8 cellular contexts compared by ENCODE assay signal in the genomic region with DNA sequence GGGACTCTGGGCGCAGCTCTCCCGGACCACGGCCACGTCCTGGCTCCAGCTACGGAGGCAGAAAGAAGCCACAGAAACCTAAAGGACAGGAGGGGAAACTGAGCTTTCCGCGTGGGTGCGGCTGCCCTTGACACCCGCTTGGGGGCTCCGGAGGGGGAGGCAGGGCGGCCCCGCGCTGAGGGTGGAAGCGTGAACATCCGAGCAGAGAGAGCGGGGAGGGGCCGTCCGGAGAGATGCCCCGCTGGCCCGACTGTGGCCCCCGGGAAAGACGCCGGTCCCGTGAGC.
DNase-seq lines count a peak whose midpoint lies in the region; ATAC-seq and TF ChIP-seq lines count a peak whose summit lies in the region.

No MANE protein-coding gene starts in this region.

- H3K9me3 ChIP-seq in iPS-15b (ENCODE audit: control insufficient read depth, insufficient read depth, low read length) = no peaks in the 10 kb centered on the region

- peak overlapping the region; percentile 86 for H3K27ac Mint-ChIP-seq in HFFc6
- H3K27ac Mint-ChIP-seq in activated T-helper 17 cell treated with anti-CD3 and anti-CD28 coated beads, Interleukin-2, amount 50 U/mL, for 72 hours = no peak overlapping the region
- no peak overlapping the region for H3K27ac Mint-ChIP-seq in stimulated activated memory B cell treated with anti-CD40 and anti-IgM and Interleukin-4, amounts not matched to agents 10 μg/mL and 1 μg/mL and 100 μg/mL, for 72 hours

- peaks cover 22% of the 10 kb centered on the region for H3K27me3 ChIP-seq in iPS-15b (ENCODE audit: control insufficient read depth, insufficient read depth, low read length)

- peak overlapping the region; percentile 68 for H3K4me3 ChIP-seq in iPS-15b (ENCODE audit: low read depth, low read length)

- peak overlapping the region; percentile 87 for H3K4me3 Mint-ChIP-seq in HFFc6
- H3K4me3 Mint-ChIP-seq in activated T-helper 17 cell treated with anti-CD3 and anti-CD28 coated beads, Interleukin-2, amount 50 U/mL, for 72 hours = peak overlapping the region; percentile 40
- H3K4me3 Mint-ChIP-seq in stimulated activated memory B cell treated with anti-CD40 and anti-IgM and Interleukin-4, amounts not matched to agents 10 μg/mL and 1 μg/mL and 100 μg/mL, for 72 hours = peak overlapping the region; percentile 73

- DNase-seq in HFFc6 (no peak), kidney glomerular epithelial cell (lab: John Stamatoyannopoulos, UW) (no peak), middle frontal gyrus (ENCODE audit: extremely low spot score, low spot score) (no peak)

- H3K27me3 Mint-ChIP-seq in HFFc6 (ENCODE audit: insufficient read depth) = peaks cover 3% of the 10 kb centered on the region; the same call in 1 of the 2 replicates
- H3K27me3 Mint-ChIP-seq in activated T-helper 17 cell treated with anti-CD3 and anti-CD28 coated beads, Interleukin-2, amount 50 U/mL, for 72 hours = peaks cover 13% of the 10 kb centered on the region
- peaks cover 18% of the 10 kb centered on the region for H3K27me3 Mint-ChIP-seq in stimulated activated memory B cell treated with anti-CD40 and anti-IgM and Interleukin-4, amounts not matched to agents 10 μg/mL and 1 μg/mL and 100 μg/mL, for 72 hours

- peaks cover 8% of the 10 kb centered on the region for H3K36me3 Mint-ChIP-seq in HFFc6 (ENCODE audit: low read depth)
- H3K36me3 Mint-ChIP-seq in activated T-helper 17 cell treated with anti-CD3 and anti-CD28 coated beads, Interleukin-2, amount 50 U/mL, for 72 hours (ENCODE audit: low read depth) = no peaks in the 10 kb centered on the region
- H3K36me3 Mint-ChIP-seq in stimulated activated memory B cell treated with anti-CD40 and anti-IgM and Interleukin-4, amounts not matched to agents 10 μg/mL and 1 μg/mL and 100 μg/mL, for 72 hours = peaks cover 6% of the 10 kb centered on the region

- H3K9ac ChIP-seq in iPS-15b (ENCODE audit: low read depth, low read length) = no peak overlapping the region

- H3K36me3 ChIP-seq in iPS-15b (ENCODE audit: control insufficient read depth, insufficient read depth, low read length) = no peaks in the 10 kb centered on the region

- no peak for ATAC-seq in activated T-helper 17 cell treated with anti-CD3 and anti-CD28 coated beads, Interleukin-2, amount 50 U/mL, for 72 hours (replicated peaks)
- ATAC-seq in stimulated activated memory B cell treated with anti-CD40 and anti-IgM and Interleukin-4, amounts not matched to agents 10 μg/mL and 1 μg/mL and 100 μg/mL, for 72 hours = no peak
- ATAC-seq in GM21717 (IDR thresholded peaks at IDR 0.05; ENCODE audit: unreplicated experiment) = no peak
- ATAC-seq in GM21526 (IDR thresholded peaks at IDR 0.05; ENCODE audit: low FRiP score, unreplicated experiment) = no peak

- peaks cover 6% of the 10 kb centered on the region for H3K4me1 ChIP-seq in iPS-15b (ENCODE audit: control insufficient read depth, insufficient read depth, low read length)

- no peak for TF ChIP-seq CTCF in HFFc6 (IDR thresholded peaks at IDR 0.05)

- H3K9me3 Mint-ChIP-seq in HFFc6 = peaks cover 8% of the 10 kb centered on the region; the same call in 1 of the 2 replicates
- H3K9me3 Mint-ChIP-seq in activated T-helper 17 cell treated with anti-CD3 and anti-CD28 coated beads, Interleukin-2, amount 50 U/mL, for 72 hours = no peaks in the 10 kb centered on the region
- peaks cover 4% of the 10 kb centered on the region for H3K9me3 Mint-ChIP-seq in stimulated activated memory B cell treated with anti-CD40 and anti-IgM and Interleukin-4, amounts not matched to agents 10 μg/mL and 1 μg/mL and 100 μg/mL, for 72 hours

- peaks cover 34% of the 10 kb centered on the region for H3K4me1 Mint-ChIP-seq in HFFc6 (ENCODE audit: low read depth)
- no peaks in the 10 kb centered on the region for H3K4me1 Mint-ChIP-seq in activated T-helper 17 cell treated with anti-CD3 and anti-CD28 coated beads, Interleukin-2, amount 50 U/mL, for 72 hours
- peaks cover 47% of the 10 kb centered on the region for H3K4me1 Mint-ChIP-seq in stimulated activated memory B cell treated with anti-CD40 and anti-IgM and Interleukin-4, amounts not matched to agents 10 μg/mL and 1 μg/mL and 100 μg/mL, for 72 hours
